1 cellular context compared by ENCODE assay signal in the genomic region with DNA sequence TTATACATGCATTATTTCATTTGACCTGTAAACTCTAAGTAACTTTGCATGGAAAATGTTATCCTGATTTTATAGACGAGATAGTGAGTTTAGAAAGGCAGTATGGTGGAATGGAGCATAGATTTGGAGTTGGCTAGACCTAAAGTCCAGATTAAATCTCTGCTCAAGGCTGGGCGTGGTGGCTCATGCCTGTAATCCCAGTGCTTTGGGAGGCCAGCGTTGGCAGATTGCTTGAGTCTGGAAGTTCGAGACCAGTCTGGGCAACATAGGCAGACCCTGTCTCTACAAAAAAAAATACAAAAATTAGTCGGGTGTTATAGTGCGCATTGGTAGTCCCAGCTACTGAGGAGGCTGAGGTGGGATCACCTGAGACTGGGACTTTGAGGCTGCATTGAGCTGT.
TF ChIP-seq lines count a peak whose summit lies in the region.

No MANE protein-coding gene starts in this region.

TF ChIP-seq in HEK293T, 16 proteins besides CTCF, POLR2A, EP300 and RAD21:
- TF ChIP-seq FOXA1 (IDR thresholded peaks at IDR 0.05) (no peak), ARNT (IDR thresholded peaks at IDR 0.05) (no peak), ZNF384 (IDR thresholded peaks at IDR 0.05) (no peak), FOXK2 (IDR thresholded peaks at IDR 0.05) (no peak), SP1 (IDR thresholded peaks at IDR 0.05) (no peak), CTBP1 (IDR thresholded peaks at IDR 0.05; ENCODE audit: borderline replicate concordance) (no peak), FOXM1 (IDR thresholded peaks at IDR 0.05; ENCODE audit: borderline replicate concordance) (no peak), TARDBP (IDR thresholded peaks at IDR 0.05) (no peak)
